In genomic region chr6:37049990-37050853, GRCh38 we compare ENCODE assay signal across 8 cellular contexts. TPM values are rescaled to one million over a fixed set of nuclear protein-coding genes. Genes with fewer than 3 reads are reported as not detected.
DNase-seq lines count a peak whose midpoint lies in the region; ATAC-seq and TF ChIP-seq lines count a peak whose summit lies in the region.

No MANE protein-coding gene starts in this region.

- no peaks in the 10 kb centered on the region for H3K9me3 Mint-ChIP-seq in activated naive CD8-positive, alpha-beta T cell treated with anti-CD3 and anti-CD28 coated beads, Interleukin-2, amount 10 ng/mL, durations not matched to agents 7 days and 5 days
- H3K9me3 Mint-ChIP-seq in naive thymus-derived CD8-positive, alpha-beta T cell = no peaks in the 10 kb centered on the region

- peaks cover 75% of the 10 kb centered on the region for H3K4me1 Mint-ChIP-seq in activated naive CD8-positive, alpha-beta T cell treated with anti-CD3 and anti-CD28 coated beads, Interleukin-2, amount 10 ng/mL, durations not matched to agents 7 days and 5 days
- H3K4me1 Mint-ChIP-seq in naive thymus-derived CD8-positive, alpha-beta T cell = peaks cover 40 to 79% (median 71%) of the 10 kb centered on the region in 4 donors

- H3K9me3 ChIP-seq in thymus (ENCODE audit: control insufficient read depth) = no peaks in the 10 kb centered on the region
- no peaks in the 10 kb centered on the region for H3K9me3 ChIP-seq in breast epithelium

- H3K4me3 Mint-ChIP-seq in activated naive CD8-positive, alpha-beta T cell treated with anti-CD3 and anti-CD28 coated beads, Interleukin-2, amount 10 ng/mL, durations not matched to agents 7 days and 5 days = peak overlapping the region; percentile 83
- peak overlapping the region; percentile 67 to 91 (median 80) for H3K4me3 Mint-ChIP-seq in naive thymus-derived CD8-positive, alpha-beta T cell

- intact Hi-C loops in breast epithelium (cut with DNase I; ENCODE audit: low total_unique reads) = no loop called here

- no peak for TF ChIP-seq CTCF in breast epithelium (IDR thresholded peaks at IDR 0.05)
- no peak for TF ChIP-seq CTCF in omental fat pad (IDR thresholded peaks at IDR 0.05)

- peak; percentile 20 for DNase-seq in T follicular helper cell (ENCODE audit: low read depth)
- peak; percentile 82 for DNase-seq in activated naive CD8-positive, alpha-beta T cell treated with anti-CD3 and anti-CD28 coated beads, Interleukin-2, amount 10 ng/mL, durations not matched to agents 7 days and 5 days
- peak; percentile 29 to 71 (median 43) for DNase-seq in naive thymus-derived CD8-positive, alpha-beta T cell
- no peak for DNase-seq in breast epithelium (ENCODE audit: low spot score in 2 of 2)
- no peak for DNase-seq in omental fat pad (ENCODE audit: low spot score)

- H3K4me1 ChIP-seq in thymus (ENCODE audit: control insufficient read depth, insufficient read depth, low read length) (peaks cover 22% of the 10 kb centered on the region), breast epithelium (peaks cover 0 to 3% of the 10 kb centered on the region in 2 donors)

- no peaks in the 10 kb centered on the region for H3K27me3 ChIP-seq in thymus (ENCODE audit: control insufficient read depth, insufficient read depth)
- no peaks in the 10 kb centered on the region for H3K27me3 ChIP-seq in breast epithelium

- peak; percentile 45 for ATAC-seq in GM21423 (IDR thresholded peaks at IDR 0.05; ENCODE audit: unreplicated experiment)
- peak; percentile 50 for ATAC-seq in activated naive CD8-positive, alpha-beta T cell treated with anti-CD3 and anti-CD28 coated beads, Interleukin-2, amount 10 ng/mL, durations not matched to agents 7 days and 5 days (ENCODE audit: low read depth)
- ATAC-seq in naive thymus-derived CD8-positive, alpha-beta T cell = peak; percentile 27 to 29
- no peak for ATAC-seq in omental fat pad (ENCODE audit: low FRiP score)
- ATAC-seq in GM18867 (IDR thresholded peaks at IDR 0.05; ENCODE audit: unreplicated experiment) = no peak

- H3K36me3 ChIP-seq in thymus (ENCODE audit: control insufficient read depth, insufficient read depth) (no peaks in the 10 kb centered on the region), breast epithelium (no peaks in the 10 kb centered on the region)

- H3K27me3 Mint-ChIP-seq in activated naive CD8-positive, alpha-beta T cell treated with anti-CD3 and anti-CD28 coated beads, Interleukin-2, amount 10 ng/mL, durations not matched to agents 7 days and 5 days = no peaks in the 10 kb centered on the region
- H3K27me3 Mint-ChIP-seq in naive thymus-derived CD8-positive, alpha-beta T cell = no peaks in the 10 kb centered on the region

- H3K27ac Mint-ChIP-seq in activated naive CD8-positive, alpha-beta T cell treated with anti-CD3 and anti-CD28 coated beads, Interleukin-2, amount 10 ng/mL, durations not matched to agents 7 days and 5 days = peak overlapping the region; percentile 94
- H3K27ac Mint-ChIP-seq in naive thymus-derived CD8-positive, alpha-beta T cell = peak overlapping the region; percentile 88 to 99 (median 94)

- 32% methylated on average over 24 of the region's 24 CpGs for WGBS in thymus

- H3K4me3 ChIP-seq in thymus (ENCODE audit: low read length) (no peak overlapping the region), breast epithelium (no peak overlapping the region)

- H3K27ac ChIP-seq in thymus (ENCODE audit: low read depth) = peak overlapping the region; percentile 70
- H3K27ac ChIP-seq in breast epithelium = peak overlapping the region in 1 of 2 donors; percentile 62

- POLR2A ChIA-PET in activated naive CD8-positive, alpha-beta T cell treated with anti-CD3 and anti-CD28 coated beads, Interleukin-2, amount 10 ng/mL, durations not matched to agents 7 days and 5 days (lab: Charles Lee) = interaction anchor here (1.0 to 11.3 kb wide), 16 partner anchors 8 to 383 kb away, joined by 3 to 580 read pairs (median 8); partner anchors contain the start of genes CMTR1, MTCH1 and PIM1
- POLR2A ChIA-PET in naive thymus-derived CD8-positive, alpha-beta T cell (lab: Charles Lee) = interaction anchor here (0.9 to 9.7 kb wide), 10 partner anchors 20 to 159 kb away, joined by 3 to 186 read pairs (median 6); partner anchors contain the start of gene PIM1

- TF ChIP-seq POLR2A in breast epithelium (IDR thresholded peaks at IDR 0.05) = no peak

- peaks cover 7% of the 10 kb centered on the region for H3K36me3 Mint-ChIP-seq in activated naive CD8-positive, alpha-beta T cell treated with anti-CD3 and anti-CD28 coated beads, Interleukin-2, amount 10 ng/mL, durations not matched to agents 7 days and 5 days
- no peaks in the 10 kb centered on the region for H3K36me3 Mint-ChIP-seq in naive thymus-derived CD8-positive, alpha-beta T cell

RNA-seq across cellular contexts. Expression of gene FGD2, which starts 44.8 kb away (rescaled TPM):
- total RNA-seq in activated naive CD8-positive, alpha-beta T cell treated with anti-CD3 and anti-CD28 coated beads, Interleukin-2, amount 10 ng/mL, durations not matched to agents 7 days and 5 days = 10 to 100 TPM in 1 of 2 experiments, 1 to 10 TPM in 1; 9.8 to 12.4 TPM
- total RNA-seq in naive thymus-derived CD8-positive, alpha-beta T cell = 1 to 10 TPM; 7.2 to 7.4 TPM
- polyA plus RNA-seq in naive thymus-derived CD8-positive, alpha-beta T cell = under 1 TPM in 1 of 3 donors, not detected in 2; 0.25 TPM
- 22.1 TPM for polyA plus RNA-seq in thymus
- total RNA-seq in breast epithelium = 10 to 100 TPM; 11.5 to 51.4 (median 18.6) TPM
- total RNA-seq in omental fat pad = 10 to 100 TPM; 20.0 to 83.6 (median 63.0) TPM

Comparison
In these comparisons a context has a peak if more than half of its experiments do, and no peak if none do; other contexts are left out.
1. ATAC-seq: peak in GM21423 (single experiment), activated naive CD8-positive, alpha-beta T cell treated with anti-CD3 and anti-CD28 coated beads, Interleukin-2, amount 10 ng/mL, durations not matched to agents 7 days and 5 days (single experiment) and naive thymus-derived CD8-positive, alpha-beta T cell (2 of 2); none in omental fat pad (single experiment) and GM18867 (single experiment).
2. DNase-seq: peak in T follicular helper cell (single experiment), activated naive CD8-positive, alpha-beta T cell treated with anti-CD3 and anti-CD28 coated beads, Interleukin-2, amount 10 ng/mL, durations not matched to agents 7 days and 5 days (single experiment) and naive thymus-derived CD8-positive, alpha-beta T cell (10 of 10); none in breast epithelium (0 of 2) and omental fat pad (single experiment).